ENCODE assay signal across 16 cellular contexts in the genomic region with DNA sequence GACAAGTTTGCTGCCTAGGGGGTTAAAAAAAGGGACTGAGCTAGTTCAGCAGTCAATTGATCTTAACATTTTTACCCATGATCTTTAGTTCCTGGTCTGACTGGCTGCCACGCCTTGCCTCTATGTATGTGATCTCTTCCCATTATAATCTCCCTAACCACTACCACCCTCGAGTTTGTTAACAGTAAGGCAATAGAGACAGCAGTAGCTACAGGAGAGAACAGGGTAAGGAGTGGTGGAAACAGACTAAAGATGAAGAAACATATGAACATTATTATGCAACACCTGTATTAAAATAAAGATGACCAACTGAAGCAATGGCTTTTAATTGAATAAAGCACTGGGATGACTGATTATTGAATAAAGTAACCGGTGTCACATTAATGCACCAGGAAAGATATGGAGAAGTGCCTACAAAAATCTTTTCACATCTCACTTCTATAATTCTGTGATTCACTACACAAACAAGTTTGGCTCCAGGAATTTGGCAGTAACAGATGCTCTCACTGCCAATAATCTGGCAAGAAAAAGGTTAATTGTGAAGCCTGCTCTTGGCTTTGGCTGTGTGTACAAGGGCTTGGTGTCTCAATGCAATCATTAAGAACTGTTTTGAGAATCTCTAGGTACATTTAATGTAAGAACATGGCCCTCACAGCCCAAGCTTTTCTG.
DNase-seq lines count a peak whose midpoint lies in the region; ATAC-seq and TF ChIP-seq lines count a peak whose summit lies in the region.
"Had no signal": no experiment of that assay in that cellular context is flagged by ENCODE, and none has a peak within 500 bp of the region (broad histone marks: within the 10 kb centered on the region; RNA-seq: fewer than 3 reads in every experiment).

No MANE protein-coding gene starts in this region.

- DNase-seq in AG09309 (ENCODE audit: low read depth) (peak; percentile 21), MG63 (peak; percentile 66), adipocyte (ENCODE audit: low read depth) (peak; percentile 46), fibroblast of pulmonary artery (ENCODE audit: low read depth) (peak; percentile 54), HT-29 (ENCODE audit: low spot score) (no peak), tibial nerve (ENCODE audit: low spot score in 2 of 2) (no peak), glutamatergic neuron (no peak)
- DNase-seq: activated CD4-positive, alpha-beta memory T cell treated with anti-CD3 and anti-CD28 coated beads, Interleukin-2, amount 10 ng/mL, durations not matched to agents 7 days and 5 days; NCI-H2029 treated with DMSO at 0.1 percent for 48 hours; nephron progenitor cell; NK-92 treated with Interleukin-12 subunit alpha and Interleukin-12 subunit beta, amount 100 ng/mL, for 24 hours; right cardiac atrium; stimulated activated CD4-positive, alpha-beta T cell treated with anti-CD3 and anti-CD28 coated beads, Interleukin-4, amount 100 ng/mL, for 1 hour; trophoblast cell had no signal

- H3K36me3 ChIP-seq in MG63 (no peaks in the 10 kb centered on the region), adipocyte (ENCODE audit: control insufficient read depth, insufficient read depth, low read length, severe bottlenecking) (no peaks in the 10 kb centered on the region), tibial nerve (no peaks in the 10 kb centered on the region)

- H3K4me1 Mint-ChIP-seq in glutamatergic neuron (ENCODE audit: low read depth, unreplicated experiment): peaks cover 7% of the 10 kb centered on the region

- no peaks in the 10 kb centered on the region for H3K36me3 Mint-ChIP-seq in glutamatergic neuron (ENCODE audit: unreplicated experiment)

- no peak overlapping the region for H3K27ac Mint-ChIP-seq in glutamatergic neuron (ENCODE audit: unreplicated experiment)
- H3K27ac Mint-ChIP-seq: activated CD4-positive, alpha-beta memory T cell treated with anti-CD3 and anti-CD28 coated beads, Interleukin-2, amount 10 ng/mL, durations not matched to agents 7 days and 5 days; activated T-helper 2 cell treated with anti-CD3 and anti-CD28 coated beads, Interferon-gamma antibody, Interleukin-2, Interleukin-4, amounts not matched to agents 10 μg/mL and 5 μg/mL and 100 μg/mL, durations not matched to agents 14 hours and 24 hours and 36 hours; nephron progenitor cell had no signal

- no peak overlapping the region for H3K4me3 ChIP-seq in AG09309 (ENCODE audit: control insufficient read depth, low read depth, low read length)
- H3K4me3 ChIP-seq in MG63: no peak overlapping the region
- no peak overlapping the region for H3K4me3 ChIP-seq in adipocyte (ENCODE audit: low read length)
- H3K4me3 ChIP-seq in fibroblast of pulmonary artery (replicated peaks; ENCODE audit: low read depth, low read length): no peak overlapping the region
- H3K4me3 ChIP-seq in tibial nerve: no peak overlapping the region

- H3K27ac ChIP-seq in tibial nerve: no peak overlapping the region

- no peak for TF ChIP-seq EP300 in tibial nerve (IDR thresholded peaks at IDR 0.05)

- H3K9me3 Mint-ChIP-seq in glutamatergic neuron (ENCODE audit: unreplicated experiment): no peaks in the 10 kb centered on the region
- H3K9me3 Mint-ChIP-seq: activated CD4-positive, alpha-beta memory T cell treated with anti-CD3 and anti-CD28 coated beads, Interleukin-2, amount 10 ng/mL, durations not matched to agents 7 days and 5 days; activated T-helper 2 cell treated with anti-CD3 and anti-CD28 coated beads, Interferon-gamma antibody, Interleukin-2, Interleukin-4, amounts not matched to agents 10 μg/mL and 5 μg/mL and 100 μg/mL, durations not matched to agents 14 hours and 24 hours and 36 hours; nephron progenitor cell had no signal

- H3K4me3 Mint-ChIP-seq in glutamatergic neuron (ENCODE audit: unreplicated experiment): no peak overlapping the region
- H3K4me3 Mint-ChIP-seq: activated CD4-positive, alpha-beta memory T cell treated with anti-CD3 and anti-CD28 coated beads, Interleukin-2, amount 10 ng/mL, durations not matched to agents 7 days and 5 days; nephron progenitor cell had no signal

- H3K27me3 ChIP-seq in MG63 (no peaks in the 10 kb centered on the region), adipocyte (replicated peaks; ENCODE audit: control insufficient read depth, insufficient read depth, low read length) (peaks cover 2% of the 10 kb centered on the region), tibial nerve (no peaks in the 10 kb centered on the region)

- H3K4me1 ChIP-seq in adipocyte (ENCODE audit: control insufficient read depth, insufficient read depth, low read length) (peaks cover 15% of the 10 kb centered on the region), tibial nerve (peaks cover 0 to 9% (median 0%) of the 10 kb centered on the region in 4 donors)

- no peak for TF ChIP-seq POLR2A in tibial nerve (IDR thresholded peaks at IDR 0.05)

- 58 to 64% methylated on average over 3 of the region's 3 CpGs for WGBS in tibial nerve, 2 donors

- ATAC-seq in GM21723 (IDR thresholded peaks at IDR 0.05; ENCODE audit: unreplicated experiment): no peak
- ATAC-seq: right cardiac atrium had no signal

- TF ChIP-seq CTCF in AG09309 (IDR thresholded peaks at IDR 0.05; ENCODE audit: control insufficient read depth, insufficient read depth, low read depth, low read length, missing control alignments) (no peak), fibroblast of pulmonary artery (IDR thresholded peaks at IDR 0.05; ENCODE audit: low read length, missing control alignments) (no peak), tibial nerve (IDR thresholded peaks at IDR 0.05) (no peak), glutamatergic neuron (IDR thresholded peaks at IDR 0.05; ENCODE audit: partially characterized antibody, unreplicated experiment) (no peak)

- no peaks in the 10 kb centered on the region for H3K9me3 ChIP-seq in MG63
- H3K9me3 ChIP-seq in adipocyte (ENCODE audit: control insufficient read depth, low read length): no peaks in the 10 kb centered on the region
- H3K9me3 ChIP-seq in tibial nerve: no peaks in the 10 kb centered on the region

- no peak overlapping the region for H3K9ac ChIP-seq in adipocyte (ENCODE audit: low read length)

- peaks cover 3% of the 10 kb centered on the region for H3K27me3 Mint-ChIP-seq in glutamatergic neuron (ENCODE audit: unreplicated experiment)

Comparison
In these comparisons a context has a peak if more than half of its experiments do, and no peak if none do; other contexts are left out.
1. DNase-seq: peak in AG09309 (single experiment), MG63 (single experiment), adipocyte (single experiment) and fibroblast of pulmonary artery (single experiment); none in HT-29 (single experiment), tibial nerve (0 of 2) and glutamatergic neuron (single experiment).